ENCODE assay signal across 8 cellular contexts in the genomic region with DNA sequence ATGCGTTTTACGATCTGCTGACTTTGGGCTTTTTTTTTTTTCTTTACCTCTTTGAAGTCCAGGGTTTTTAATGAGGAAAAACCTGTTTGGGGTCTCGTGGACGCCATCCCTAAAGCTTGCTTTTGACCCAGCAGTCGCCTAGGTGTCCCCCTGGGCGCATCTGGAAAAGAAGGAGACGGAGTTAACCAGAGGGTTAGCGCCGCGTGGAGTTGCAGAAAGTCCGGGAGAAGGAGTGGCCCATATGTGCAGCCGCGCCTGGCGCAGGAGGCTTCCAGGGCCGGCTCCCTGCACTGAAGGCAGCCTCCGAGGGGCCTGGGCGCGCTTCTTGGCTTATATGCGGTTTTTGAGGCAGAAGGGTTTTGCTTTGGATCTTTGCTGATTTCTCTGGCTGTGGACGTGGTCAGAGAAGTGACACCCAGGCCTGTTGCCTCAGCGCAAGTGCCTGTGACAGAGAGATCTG. TPM values are rescaled to one million over a fixed set of nuclear protein-coding genes. Genes with fewer than 3 reads are reported as not detected.
DNase-seq lines count a peak whose midpoint lies in the region; ATAC-seq and TF ChIP-seq lines count a peak whose summit lies in the region.

No MANE protein-coding gene starts in this region.

- intact Hi-C loops in left cardiac atrium (cut with DNase I) (no loop called here), sigmoid colon (cut with DNase I) (loop anchor here (2.0 to 5.0 kb wide), 2 partner anchors 131 to 328 kb away; no protein-coding TSS in a partner anchor)

- no peak for TF ChIP-seq POLR2A in sigmoid colon (IDR thresholded peaks at IDR 0.05)

- peak; percentile 21 for DNase-seq in CD1c-positive myeloid dendritic cell (ENCODE audit: extremely low spot score)
- no peak for DNase-seq in activated CD8-positive, alpha-beta T cell treated with anti-CD3 and anti-CD28 coated beads, Interleukin-2, amount 10 ng/mL, durations not matched to agents 7 days and 5 days
- DNase-seq in left cardiac atrium: peak; percentile 38
- DNase-seq in sigmoid colon: no peak
- no peak for DNase-seq in NCI-H1092 (lab: John Stamatoyannopoulos, UW)

- WGBS in sigmoid colon, 2 donors: 2 to 6% methylated on average over 21 of the region's 21 CpGs

- no peaks in the 10 kb centered on the region for H3K9me3 Mint-ChIP-seq in activated CD8-positive, alpha-beta T cell treated with anti-CD3 and anti-CD28 coated beads, Interleukin-2, amount 10 ng/mL, durations not matched to agents 7 days and 5 days (ENCODE audit: insufficient read depth)

- no peak for TF ChIP-seq CTCF in sigmoid colon (IDR thresholded peaks at IDR 0.05)

- no peaks in the 10 kb centered on the region for H3K9me3 ChIP-seq in sigmoid colon

- peak overlapping the region; percentile 75 to 98 (median 88) for H3K4me3 ChIP-seq in sigmoid colon

- H3K27ac ChIP-seq in sigmoid colon: peak overlapping the region; percentile 88 to 98 (median 93)

- peak overlapping the region; percentile 98 for H3K4me3 Mint-ChIP-seq in activated CD8-positive, alpha-beta T cell treated with anti-CD3 and anti-CD28 coated beads, Interleukin-2, amount 10 ng/mL, durations not matched to agents 7 days and 5 days

- H3K27me3 ChIP-seq in sigmoid colon: no peaks in the 10 kb centered on the region

- H3K4me1 ChIP-seq in sigmoid colon: peaks cover 0 to 28% (median 21%) of the 10 kb centered on the region in 4 donors

- ATAC-seq in HG03064 (IDR thresholded peaks at IDR 0.05; ENCODE audit: low read depth, unreplicated experiment) (peak; percentile 13), left cardiac atrium (peak; percentile 28 to 40), HG02759 (IDR thresholded peaks at IDR 0.05; ENCODE audit: unreplicated experiment) (no peak), GM21390 (IDR thresholded peaks at IDR 0.05; ENCODE audit: unreplicated experiment) (no peak)
- peak; percentile 26 for ATAC-seq in activated CD8-positive, alpha-beta T cell treated with anti-CD3 and anti-CD28 coated beads, Interleukin-2, amount 10 ng/mL, durations not matched to agents 7 days and 5 days

- peaks cover 5% of the 10 kb centered on the region for H3K27me3 Mint-ChIP-seq in activated CD8-positive, alpha-beta T cell treated with anti-CD3 and anti-CD28 coated beads, Interleukin-2, amount 10 ng/mL, durations not matched to agents 7 days and 5 days (ENCODE audit: low read depth)

- CTCF ChIA-PET in activated CD8-positive, alpha-beta T cell treated with anti-CD3 and anti-CD28 coated beads, Interleukin-2, amount 10 ng/mL, durations not matched to agents 7 days and 5 days (lab: Charles Lee): no interaction called here

- TF ChIP-seq EP300 in sigmoid colon (IDR thresholded peaks at IDR 0.05): no peak

- H3K27ac Mint-ChIP-seq in activated CD8-positive, alpha-beta T cell treated with anti-CD3 and anti-CD28 coated beads, Interleukin-2, amount 10 ng/mL, durations not matched to agents 7 days and 5 days: peak overlapping the region; percentile 96

- POLR2A ChIA-PET in activated CD8-positive, alpha-beta T cell treated with anti-CD3 and anti-CD28 coated beads, Interleukin-2, amount 10 ng/mL, durations not matched to agents 7 days and 5 days (lab: Charles Lee): no interaction called here

- H3K36me3 Mint-ChIP-seq in activated CD8-positive, alpha-beta T cell treated with anti-CD3 and anti-CD28 coated beads, Interleukin-2, amount 10 ng/mL, durations not matched to agents 7 days and 5 days (ENCODE audit: low read depth): peaks cover 24% of the 10 kb centered on the region

- H3K36me3 ChIP-seq in sigmoid colon: no peaks in the 10 kb centered on the region

- H3K4me1 Mint-ChIP-seq in activated CD8-positive, alpha-beta T cell treated with anti-CD3 and anti-CD28 coated beads, Interleukin-2, amount 10 ng/mL, durations not matched to agents 7 days and 5 days (ENCODE audit: low read depth): peaks cover 54% of the 10 kb centered on the region

RNA-seq across cellular contexts. Expression of a gene that starts 0.9 kb away (rescaled TPM):
- total RNA-seq in activated CD8-positive, alpha-beta T cell treated with anti-CD3 and anti-CD28 coated beads, Interleukin-2, amount 10 ng/mL, durations not matched to agents 7 days and 5 days: 10 to 100 TPM; 15.0 to 15.2 TPM
- total RNA-seq in left cardiac atrium: 10 to 100 TPM; 12.5 to 13.8 TPM
- 10 to 100 TPM; 20.8 to 24.7 (median 22.9) TPM for total RNA-seq in sigmoid colon
- polyA plus RNA-seq in sigmoid colon: 10 to 100 TPM in 1 of 3 donors, 1 to 10 TPM in 2; 4.6 to 18.8 (median 6.0) TPM

Comparison
In these comparisons a context has a peak if more than half of its experiments do, and no peak if none do; other contexts are left out.
1. DNase-seq: peak in CD1c-positive myeloid dendritic cell (single experiment) and left cardiac atrium (single experiment); none in activated CD8-positive, alpha-beta T cell treated with anti-CD3 and anti-CD28 coated beads, Interleukin-2, amount 10 ng/mL, durations not matched to agents 7 days and 5 days (single experiment), sigmoid colon (single experiment) and NCI-H1092 (single experiment).
2. ATAC-seq: peak in HG03064 (single experiment), activated CD8-positive, alpha-beta T cell treated with anti-CD3 and anti-CD28 coated beads, Interleukin-2, amount 10 ng/mL, durations not matched to agents 7 days and 5 days (single experiment) and left cardiac atrium (2 of 2); none in HG02759 (single experiment) and GM21390 (single experiment).